Comparison of ENCODE assay signal across 1 cellular context in genomic region chr11:83158965-83159900, GRCh38.
TF ChIP-seq lines count a peak whose summit lies in the region.

No MANE protein-coding gene starts in this region.

TF ChIP-seq in HCT116, 20 proteins besides CTCF, POLR2A, EP300 and RAD21 (continued from another document):
- TF ChIP-seq MAX (IDR thresholded peaks at IDR 0.05) (no peak), CBX3 (IDR thresholded peaks at IDR 0.05; ENCODE audit: low read depth) (no peak), POLR2AphosphoS5 (IDR thresholded peaks at IDR 0.05; ENCODE audit: low read depth, low read length) (peak; percentile 38; the same call in 1 of the 2 replicates)
